12 cellular contexts compared by ENCODE assay signal in the genomic region with DNA sequence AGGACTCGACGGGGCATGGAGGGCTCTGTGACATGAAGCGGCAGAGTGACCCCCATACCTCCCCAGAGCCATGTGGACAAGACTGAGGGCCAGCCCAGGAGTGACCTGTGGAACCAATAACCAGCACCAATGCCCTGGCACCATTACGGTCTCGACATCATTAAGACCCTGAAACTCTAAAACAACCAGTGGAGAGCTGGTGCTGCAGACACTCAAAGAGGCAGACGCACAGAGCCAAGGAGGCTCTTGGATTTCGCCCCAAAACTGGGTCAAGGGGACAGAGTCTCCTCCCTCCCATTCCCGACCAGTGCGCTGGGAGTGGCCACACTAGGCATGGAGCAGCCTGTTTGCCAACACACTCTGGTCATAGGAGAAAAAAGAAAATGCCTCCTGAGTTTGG. TPM values are rescaled to one million over a fixed set of nuclear protein-coding genes. Genes with fewer than 3 reads are reported as not detected.
DNase-seq lines count a peak whose midpoint lies in the region; ATAC-seq and TF ChIP-seq lines count a peak whose summit lies in the region.
"Had no signal": no experiment of that assay in that cellular context is flagged by ENCODE, and none has a peak within 500 bp of the region (broad histone marks: within the 10 kb centered on the region; RNA-seq: fewer than 3 reads in every experiment).

No MANE protein-coding gene starts in this region.

- peaks cover 14% of the 10 kb centered on the region for H3K4me1 Mint-ChIP-seq in WTC11

- DNase-seq in SJCRH30 (no peak), mesenteric fat pad (ENCODE audit: low spot score) (peak; percentile 83), substantia nigra (lab: John Stamatoyannopoulos, UW) (no peak), WTC11 (ENCODE audit: low spot score) (no peak), ACHN (no peak)
- DNase-seq: amniotic stem cell; naive thymus-derived CD8-positive, alpha-beta T cell; NK-92 treated with Interleukin-12 subunit alpha and Interleukin-12 subunit beta, amount 100 ng/mL, for 24 hours; T-helper 1 cell had no signal

- no peaks in the 10 kb centered on the region for H3K36me3 Mint-ChIP-seq in WTC11
- H3K36me3 Mint-ChIP-seq: naive thymus-derived CD8-positive, alpha-beta T cell had no signal

- H3K27me3 ChIP-seq in SJCRH30, result no peaks in the 10 kb centered on the region

- H3K9me3 ChIP-seq in SJCRH30 (replicated peaks), result no peaks in the 10 kb centered on the region

- no peak overlapping the region for H3K4me3 Mint-ChIP-seq in WTC11
- H3K4me3 Mint-ChIP-seq: activated T-helper 1 cell treated with anti-CD3 and anti-CD28 coated beads, Interleukin-12 subunit alpha, Interleukin-12 subunit beta, Interleukin-2, Interleukin-4 antibody, amounts not matched to agents 30 ng/mL and 10 ng/mL and 1 ng/mL, durations not matched to agents 14 hours and 24 hours and 36 hours; naive thymus-derived CD8-positive, alpha-beta T cell had no signal

- peaks cover 15% of the 10 kb centered on the region for H3K4me1 ChIP-seq in SJCRH30

- in situ Hi-C loops in ACHN (cut with HindIII; ENCODE audit: low pct_ligation_motif_present, low pct_unique_long_range_greater_than_20kb, low sequenced_read_pairs), result loop anchor here (25.0 kb wide), 1 partner anchor 368 kb away; the partner anchor contains the start of gene CIPC

- H3K27ac ChIP-seq in SJCRH30, result peak overlapping the region; percentile 69
- peak overlapping the region; percentile 45 for H3K27ac ChIP-seq in substantia nigra (ENCODE audit: low read depth, low read length, poor library complexity, severe bottlenecking)

- POLR2A ChIA-PET in WTC11 (lab: Charles Lee), result no interaction called here

- CTCF ChIA-PET in WTC11 (lab: Charles Lee), result interaction anchor here (0.8 to 2.8 kb wide), 5 partner anchors 9 to 153 kb away, joined by 3 to 24 read pairs (median 3); no protein-coding TSS in a partner anchor

- peaks cover 2% of the 10 kb centered on the region; the same call in 1 of the 2 replicates for H3K27me3 Mint-ChIP-seq in WTC11 (ENCODE audit: low read depth)

- TF ChIP-seq CTCF in WTC11 (IDR thresholded peaks at IDR 0.05), result no peak

- ATAC-seq in esophagus mucosa, result peak; percentile 12
- ATAC-seq in WTC11, result no peak
- ATAC-seq in HG02610 (IDR thresholded peaks at IDR 0.05; ENCODE audit: unreplicated experiment), result no peak
- ATAC-seq: naive thymus-derived CD8-positive, alpha-beta T cell had no signal

- no peaks in the 10 kb centered on the region for H3K36me3 ChIP-seq in SJCRH30

- H3K27ac Mint-ChIP-seq in WTC11, result no peak overlapping the region
- H3K27ac Mint-ChIP-seq: activated T-helper 1 cell treated with anti-CD3 and anti-CD28 coated beads, Interleukin-12 subunit alpha, Interleukin-12 subunit beta, Interleukin-2, Interleukin-4 antibody, amounts not matched to agents 30 ng/mL and 10 ng/mL and 1 ng/mL, durations not matched to agents 14 hours and 24 hours and 36 hours; naive thymus-derived CD8-positive, alpha-beta T cell had no signal

- peaks cover 10% of the 10 kb centered on the region; the same call in 1 of the 2 replicates for H3K9me3 Mint-ChIP-seq in WTC11
- H3K9me3 Mint-ChIP-seq: activated T-helper 1 cell treated with anti-CD3 and anti-CD28 coated beads, Interleukin-12 subunit alpha, Interleukin-12 subunit beta, Interleukin-2, Interleukin-4 antibody, amounts not matched to agents 30 ng/mL and 10 ng/mL and 1 ng/mL, durations not matched to agents 14 hours and 24 hours and 36 hours; naive thymus-derived CD8-positive, alpha-beta T cell had no signal

- no peak overlapping the region for H3K4me3 ChIP-seq in SJCRH30

TF ChIP-seq in WTC11, 78 proteins besides CTCF, POLR2A, EP300 and RAD21:
- TF ChIP-seq AR (CRISPR knock-in tag; IDR thresholded peaks at IDR 0.05) (no peak), ZNF416 (CRISPR knock-in tag; IDR thresholded peaks at IDR 0.05) (no peak), MAX (CRISPR knock-in tag; IDR thresholded peaks at IDR 0.05) (no peak), TCF7 (CRISPR knock-in tag; IDR thresholded peaks at IDR 0.05; ENCODE audit: low read depth) (no peak), ETV6 (CRISPR knock-in tag; IDR thresholded peaks at IDR 0.05) (no peak), ELF4 (CRISPR knock-in tag; IDR thresholded peaks at IDR 0.05; ENCODE audit: low read depth) (no peak), MLX (CRISPR knock-in tag; IDR thresholded peaks at IDR 0.05) (no peak), HMGXB4 (CRISPR knock-in tag; IDR thresholded peaks at IDR 0.05) (no peak), PRRX2 (CRISPR knock-in tag; IDR thresholded peaks at IDR 0.05) (no peak)

RNA-seq across cellular contexts. Expression of gene VASH1, which starts 41.6 kb away (rescaled TPM):
- 11.1 and 11.5 TPM in 2 replicates for total RNA-seq in SJCRH30 (2014; rRNA removed; shearing (Covaris generic))
- total RNA-seq in esophagus mucosa, result 1.4 TPM
- total RNA-seq in mesenteric fat pad, result 12.9 TPM
- total RNA-seq in WTC11 (2021), result 7.2 to 10.9 TPM (median 10.5 TPM) in 3 replicates
